In genomic region chr12:63400746-63401145, GRCh38 we compare ENCODE assay signal across 14 cellular contexts.
A peak's percentile ranks its signal among the peaks of the same experiment; 100 is the strongest.
DNase-seq lines count a peak whose midpoint lies in the region; ATAC-seq and TF ChIP-seq lines count a peak whose summit lies in the region.
"Had no signal": no experiment of that assay in that cellular context is flagged by ENCODE, and none has a peak within 500 bp of the region (broad histone marks: within the 10 kb centered on the region; RNA-seq: fewer than 3 reads in every experiment).

No MANE protein-coding gene starts in this region.

- no peaks in the 10 kb centered on the region for H3K36me3 Mint-ChIP-seq in activated naive CD8-positive, alpha-beta T cell treated with anti-CD3 and anti-CD28 coated beads for 36 hours
- H3K36me3 Mint-ChIP-seq: T-cell had no signal

- peak; percentile 50 for DNase-seq in LNCaP clone FGC (ENCODE audit: low read depth)
- peak; percentile 70 to 77 for DNase-seq in SHP77 (lab: John Stamatoyannopoulos, UW)
- peak; percentile 51 for DNase-seq in hepatocyte (ENCODE audit: low spot score)
- DNase-seq in SJCRH30 = no peak
- no peak for DNase-seq in activated naive CD8-positive, alpha-beta T cell treated with anti-CD3 and anti-CD28 coated beads for 36 hours
- DNase-seq in AML-193 (lab: John Stamatoyannopoulos, UW) = no peak
- DNase-seq: KG1, midbrain, NCI-H82, psoas muscle, testis had no signal

- H3K27me3 ChIP-seq in hepatocyte (no peaks in the 10 kb centered on the region), SJCRH30 (no peaks in the 10 kb centered on the region)
- H3K27me3 ChIP-seq: testis had no signal

- H3K4me3 ChIP-seq in LNCaP clone FGC (ENCODE audit: low read depth, low read length) = no peak overlapping the region
- H3K4me3 ChIP-seq in hepatocyte = no peak overlapping the region
- H3K4me3 ChIP-seq in SJCRH30 = no peak overlapping the region
- H3K4me3 ChIP-seq: psoas muscle, testis had no signal

- H3K4me1 Mint-ChIP-seq in activated naive CD8-positive, alpha-beta T cell treated with anti-CD3 and anti-CD28 coated beads for 36 hours = peaks cover 2% of the 10 kb centered on the region
- H3K4me1 Mint-ChIP-seq: T-cell had no signal

- no peaks in the 10 kb centered on the region for H3K9me3 ChIP-seq in hepatocyte (ENCODE audit: low read depth)
- H3K9me3 ChIP-seq in SJCRH30 (replicated peaks) = no peaks in the 10 kb centered on the region
- H3K9me3 ChIP-seq: psoas muscle, testis had no signal

- H3K4me1 ChIP-seq in hepatocyte (ENCODE audit: insufficient read depth) (peaks cover 14% of the 10 kb centered on the region), SJCRH30 (no peaks in the 10 kb centered on the region)
- H3K4me1 ChIP-seq: psoas muscle, testis had no signal

- TF ChIP-seq CTCF in 22Rv1 (IDR thresholded peaks at IDR 0.05) (no peak), LNCaP clone FGC (IDR thresholded peaks at IDR 0.05; ENCODE audit: control insufficient read depth, extremely low read depth, insufficient read depth) (no peak), hepatocyte (IDR thresholded peaks at IDR 0.05; ENCODE audit: poor library complexity) (no peak)

- no peaks in the 10 kb centered on the region for H3K9me3 Mint-ChIP-seq in activated naive CD8-positive, alpha-beta T cell treated with anti-CD3 and anti-CD28 coated beads for 36 hours

- H3K27ac Mint-ChIP-seq in activated naive CD8-positive, alpha-beta T cell treated with anti-CD3 and anti-CD28 coated beads for 36 hours = no peak overlapping the region
- H3K27ac Mint-ChIP-seq: T-cell had no signal

- WGBS in hepatocyte (ENCODE audit: low lambda C conversion rate, missing lambda C conversion rate) = 72% methylated on average over 2 of the region's 2 CpGs

- no peak overlapping the region for H3K4me2 ChIP-seq in hepatocyte

- H3K27ac ChIP-seq in 22Rv1 = peak overlapping the region; percentile 17; the same call in 1 of the 2 replicates
- peak overlapping the region; percentile 68 for H3K27ac ChIP-seq in hepatocyte
- no peak overlapping the region for H3K27ac ChIP-seq in SJCRH30
- H3K27ac ChIP-seq: psoas muscle, testis had no signal

- H3K36me3 ChIP-seq in hepatocyte (replicated peaks; ENCODE audit: insufficient read depth, low read depth) = no peaks in the 10 kb centered on the region
- H3K36me3 ChIP-seq in SJCRH30 = no peaks in the 10 kb centered on the region

- no peak for ATAC-seq in GM21737 (IDR thresholded peaks at IDR 0.05; ENCODE audit: unreplicated experiment)
- ATAC-seq: psoas muscle had no signal

- no peaks in the 10 kb centered on the region for H3K27me3 Mint-ChIP-seq in activated naive CD8-positive, alpha-beta T cell treated with anti-CD3 and anti-CD28 coated beads for 36 hours
- H3K27me3 Mint-ChIP-seq: T-cell had no signal

- H3K4me3 Mint-ChIP-seq in activated naive CD8-positive, alpha-beta T cell treated with anti-CD3 and anti-CD28 coated beads for 36 hours = no peak overlapping the region
- H3K4me3 Mint-ChIP-seq: T-cell had no signal

- H3K79me2 ChIP-seq in hepatocyte = no peaks in the 10 kb centered on the region

- no peaks in the 10 kb centered on the region for H4K20me1 ChIP-seq in hepatocyte (ENCODE audit: insufficient read depth, poor library complexity, severe bottlenecking)

- H2AFZ ChIP-seq in hepatocyte = no peak overlapping the region

- no peaks in the 10 kb centered on the region for H3K9me2 ChIP-seq in hepatocyte (replicated peaks; ENCODE audit: insufficient read depth)

Comparison
In these comparisons a context has a peak if more than half of its experiments do, and no peak if none do; other contexts are left out.
1. DNase-seq: peak in LNCaP clone FGC (single experiment), SHP77 (2 of 2) and hepatocyte (single experiment); none in SJCRH30 (0 of 2), activated naive CD8-positive, alpha-beta T cell treated with anti-CD3 and anti-CD28 coated beads for 36 hours (single experiment) and AML-193 (0 of 2).